Comparison of ENCODE assay signal across 1 cellular context in the genomic region with DNA sequence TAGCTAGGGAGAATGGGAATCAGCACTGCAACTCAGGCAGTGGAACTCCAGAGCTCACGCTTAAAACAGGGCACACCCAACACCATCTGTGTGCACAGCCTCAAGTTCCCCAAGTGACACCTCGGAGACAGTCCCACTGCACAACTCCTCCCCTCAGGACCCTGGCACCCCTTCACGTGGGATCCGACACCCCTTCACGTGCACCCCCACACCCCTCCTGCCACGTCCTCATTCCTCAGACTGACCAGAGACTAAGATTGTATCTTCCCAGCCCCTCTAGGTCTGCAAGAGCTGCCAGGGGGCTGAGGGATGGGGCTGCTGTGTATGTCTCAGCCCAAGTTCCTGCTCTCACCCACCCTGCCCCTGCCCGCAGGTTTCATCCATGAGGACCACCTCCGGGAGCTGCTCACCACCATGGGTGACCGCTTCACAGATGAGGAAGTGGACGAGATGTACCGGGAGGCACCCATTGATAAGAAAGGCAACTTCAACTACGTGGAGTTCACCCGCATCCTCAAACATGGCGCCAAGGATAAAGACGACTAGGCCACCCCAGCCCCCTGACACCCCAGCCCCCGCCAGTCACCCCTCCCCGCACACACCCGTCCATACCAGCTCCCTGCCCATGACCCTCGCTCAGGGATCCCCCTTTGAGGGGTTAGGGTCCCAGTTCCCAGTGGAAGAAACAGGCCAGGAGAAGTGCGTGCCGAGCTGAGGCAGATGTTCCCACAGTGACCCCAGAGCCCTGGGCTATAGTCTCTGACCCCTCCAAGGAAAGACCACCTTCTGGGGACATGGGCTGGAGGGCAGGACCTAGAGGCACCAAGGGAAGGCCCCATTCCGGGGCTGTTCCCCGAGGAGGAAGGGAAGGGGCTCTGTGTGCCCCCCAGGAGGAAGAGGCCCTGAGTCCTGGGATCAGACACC.
A peak's percentile ranks its signal among the peaks of the same experiment; 100 is the strongest.
TF ChIP-seq lines count a peak whose summit lies in the region.

No MANE protein-coding gene starts in this region.

TF ChIP-seq in K562, 482 proteins besides CTCF, POLR2A, EP300 and RAD21:
- TF ChIP-seq ETV6 (IDR thresholded peaks at IDR 0.05; ENCODE audit: borderline replicate concordance in 1 of 2, low read depth in 2 of 2, low read length in 1 of 2), result no peak
- 0 out of 2 replicates have a peak, but pooled peaks have one; percentile 25 for TF ChIP-seq ETV6 (CRISPR knock-in tag; IDR thresholded peaks at IDR 0.05; ENCODE audit: borderline replicate concordance)
- peak; percentile 87 for TF ChIP-seq SPI1 (IDR thresholded peaks at IDR 0.05; ENCODE audit: borderline replicate concordance, low read depth, low read length)
- no peak for TF ChIP-seq SMARCA4 (IDR thresholded peaks at IDR 0.05)
